ENCODE assay signal across 8 cellular contexts in the genomic region with DNA sequence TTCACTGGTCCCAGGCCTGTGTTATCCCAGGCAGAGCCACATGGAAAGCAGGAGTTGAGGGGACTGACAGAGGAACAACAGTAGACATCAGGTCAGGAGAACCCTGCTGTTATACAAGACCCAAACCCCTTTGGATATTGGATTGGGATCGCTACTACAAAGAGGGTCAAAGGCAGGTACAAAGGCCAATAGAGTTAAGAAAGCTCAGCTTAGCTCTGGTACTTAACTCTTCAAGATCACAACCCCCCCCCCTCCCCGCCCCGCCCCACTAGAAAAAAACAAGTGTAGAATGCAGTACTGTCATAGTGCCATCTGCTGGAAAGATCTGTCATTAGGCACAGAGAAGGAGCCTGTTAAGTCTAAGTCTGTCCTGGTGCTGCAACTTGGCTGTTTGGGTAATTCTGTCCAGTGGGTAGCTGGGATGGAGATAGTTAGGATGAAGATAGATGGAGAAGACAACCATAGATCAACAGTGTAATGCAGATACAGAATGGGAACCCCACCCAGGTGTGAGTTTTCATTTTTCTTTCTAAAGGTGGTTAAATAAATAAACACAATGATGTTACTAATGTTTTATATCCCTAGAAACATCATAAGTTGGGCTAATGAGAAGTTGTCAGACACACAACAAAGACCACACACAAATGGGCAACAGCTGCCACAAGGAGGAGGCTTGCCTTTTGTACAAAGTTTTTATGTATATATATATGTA. TPM values are rescaled to one million over a fixed set of nuclear protein-coding genes. Genes with fewer than 3 reads are reported as not detected.
DNase-seq lines count a peak whose midpoint lies in the region; ATAC-seq and TF ChIP-seq lines count a peak whose summit lies in the region.

No MANE protein-coding gene starts in this region.

- TF ChIP-seq CTCF in fibroblast of mammary gland (conservative IDR thresholded peaks at IDR 0.05; ENCODE audit: control insufficient read depth, insufficient read depth, low read depth, low read length) (peak; percentile 69), nephron (IDR thresholded peaks at IDR 0.05; ENCODE audit: unreplicated experiment in 3 of 3) (peak; percentile 43 to 66 (median 52))

- ATAC-seq in HG02623 (IDR thresholded peaks at IDR 0.05; ENCODE audit: unreplicated experiment) = peak; percentile 50
- no peak for ATAC-seq in HG03378 (IDR thresholded peaks at IDR 0.05; ENCODE audit: unreplicated experiment)

- peaks cover 38% of the 10 kb centered on the region for H3K36me3 Mint-ChIP-seq in activated CD4-positive, alpha-beta T cell treated with anti-CD3 and anti-CD28 coated beads, Interleukin-2, amount 10 ng/mL, durations not matched to agents 24 days and 14 days (ENCODE audit: low read depth)
- peaks cover 55% of the 10 kb centered on the region for H3K36me3 Mint-ChIP-seq in nephron (ENCODE audit: low read depth)

- DNase-seq in DMS79 treated with DMSO at 0.1 percent for 48 hours (lab: John Stamatoyannopoulos, UW) (peak; percentile 54), NCI-H446 (lab: John Stamatoyannopoulos, UW) (peak; percentile 38 to 44), fibroblast of mammary gland (ENCODE audit: low read depth) (peak; percentile 79), HuH-7.5 (ENCODE audit: low spot score) (no peak)
- DNase-seq in activated CD4-positive, alpha-beta T cell treated with anti-CD3 and anti-CD28 coated beads, Interleukin-2, amount 10 ng/mL, durations not matched to agents 24 days and 14 days = peak; percentile 87

- H3K4me1 Mint-ChIP-seq in activated CD4-positive, alpha-beta T cell treated with anti-CD3 and anti-CD28 coated beads, Interleukin-2, amount 10 ng/mL, durations not matched to agents 24 days and 14 days = peaks cover 14% of the 10 kb centered on the region
- H3K4me1 Mint-ChIP-seq in nephron = no peaks in the 10 kb centered on the region

- intact Hi-C loops in activated CD4-positive, alpha-beta T cell treated with anti-CD3 and anti-CD28 coated beads, Interleukin-2, amount 10 ng/mL, durations not matched to agents 24 days and 14 days (cut with micrococcal nuclease) = loop anchor here (1.0 to 5.0 kb wide), 4 partner anchors 13 to 329 kb away; no protein-coding TSS in a partner anchor

- no peak overlapping the region for H3K4me3 ChIP-seq in fibroblast of mammary gland (ENCODE audit: control insufficient read depth, low read depth, low read length)

- no peaks in the 10 kb centered on the region for H3K9me3 Mint-ChIP-seq in activated CD4-positive, alpha-beta T cell treated with anti-CD3 and anti-CD28 coated beads, Interleukin-2, amount 10 ng/mL, durations not matched to agents 24 days and 14 days
- H3K9me3 Mint-ChIP-seq in nephron = no peaks in the 10 kb centered on the region

- no peak overlapping the region for H3K4me3 Mint-ChIP-seq in activated CD4-positive, alpha-beta T cell treated with anti-CD3 and anti-CD28 coated beads, Interleukin-2, amount 10 ng/mL, durations not matched to agents 24 days and 14 days
- H3K4me3 Mint-ChIP-seq in nephron = no peak overlapping the region

- H3K27ac Mint-ChIP-seq in activated CD4-positive, alpha-beta T cell treated with anti-CD3 and anti-CD28 coated beads, Interleukin-2, amount 10 ng/mL, durations not matched to agents 24 days and 14 days = peak overlapping the region; percentile 1
- peak overlapping the region in 2 of 3 experiments; percentile 6 to 28 for H3K27ac Mint-ChIP-seq in nephron

- H3K27me3 Mint-ChIP-seq in activated CD4-positive, alpha-beta T cell treated with anti-CD3 and anti-CD28 coated beads, Interleukin-2, amount 10 ng/mL, durations not matched to agents 24 days and 14 days = no peaks in the 10 kb centered on the region
- H3K27me3 Mint-ChIP-seq in nephron (ENCODE audit: low read depth) = no peaks in the 10 kb centered on the region

RNA-seq across cellular contexts. Expression of a gene that starts 17.2 kb away (rescaled TPM):
- total RNA-seq in activated CD4-positive, alpha-beta T cell treated with anti-CD3 and anti-CD28 coated beads, Interleukin-2, amount 10 ng/mL, durations not matched to agents 24 days and 14 days = 0.28 and 0.33 TPM in 2 replicates

RNA-seq across cellular contexts. Expression of a gene that starts 18.7 kb away (rescaled TPM):
- 82.7 and 90.2 TPM in 2 replicates for total RNA-seq in activated CD4-positive, alpha-beta T cell treated with anti-CD3 and anti-CD28 coated beads, Interleukin-2, amount 10 ng/mL, durations not matched to agents 24 days and 14 days

RNA-seq across cellular contexts. Expression of a gene that starts 28.7 kb away (rescaled TPM):
- 34.2 and 35.2 TPM in 2 replicates for total RNA-seq in activated CD4-positive, alpha-beta T cell treated with anti-CD3 and anti-CD28 coated beads, Interleukin-2, amount 10 ng/mL, durations not matched to agents 24 days and 14 days

RNA-seq across cellular contexts. Expression of a gene that starts 28.9 kb away (rescaled TPM):
- 198 and 200 TPM in 2 replicates for total RNA-seq in activated CD4-positive, alpha-beta T cell treated with anti-CD3 and anti-CD28 coated beads, Interleukin-2, amount 10 ng/mL, durations not matched to agents 24 days and 14 days

RNA-seq across cellular contexts. Expression of a gene that starts 56.6 kb away (rescaled TPM):
- 59.4 and 63.1 TPM in 2 replicates for total RNA-seq in activated CD4-positive, alpha-beta T cell treated with anti-CD3 and anti-CD28 coated beads, Interleukin-2, amount 10 ng/mL, durations not matched to agents 24 days and 14 days
